1 cellular context compared by ENCODE assay signal in genomic region chr12:110421701-110422100, GRCh38.
A peak's percentile ranks its signal among the peaks of the same experiment; 100 is the strongest.
TF ChIP-seq lines count a peak whose summit lies in the region.

No MANE protein-coding gene starts in this region.

TF ChIP-seq in K562, 482 proteins besides CTCF, POLR2A, EP300 and RAD21:
- no peak for TF ChIP-seq TCF7L2 (IDR thresholded peaks at IDR 0.05; ENCODE audit: low read depth, low read length)
- no peak for TF ChIP-seq ESRRA (IDR thresholded peaks at IDR 0.05; ENCODE audit: borderline replicate concordance, low read depth)
- TF ChIP-seq FIP1L1 (IDR thresholded peaks at IDR 0.05; ENCODE audit: low read depth, low read length, poor library complexity, severe bottlenecking): no peak
- TF ChIP-seq ZNF146 (CRISPR knock-in tag; IDR thresholded peaks at IDR 0.05; ENCODE audit: unreplicated experiment): no peak
- no peak for TF ChIP-seq TEAD2 (tag; IDR thresholded peaks at IDR 0.05)
- no peak for TF ChIP-seq ZNF668 (CRISPR knock-in tag; IDR thresholded peaks at IDR 0.05)
- TF ChIP-seq HMBOX1 (IDR thresholded peaks at IDR 0.05): peak; percentile 24; the same call in 1 of the 2 replicates
- TF ChIP-seq NCOR1 (IDR thresholded peaks at IDR 0.05): no peak
- no peak for TF ChIP-seq ZBTB11 (CRISPR knock-in tag; IDR thresholded peaks at IDR 0.05)
